In genomic region chr2:75580606-75581005, GRCh38 we compare ENCODE assay signal across 10 cellular contexts.
"Had no signal": no experiment of that assay in that cellular context is flagged by ENCODE, and none has a peak within 500 bp of the region (broad histone marks: within the 10 kb centered on the region; RNA-seq: fewer than 3 reads in every experiment).

No MANE protein-coding gene starts in this region.

- H3K9ac ChIP-seq: GM23248 had no signal

- DNase-seq: GM23248, GOT3, H7, H9, HCEC 1CT, HFFc6 had no signal

- H2AFZ ChIP-seq: GM23248, GM23338 had no signal

- FAIRE-seq: H1, H54 had no signal

- H3K36me3 ChIP-seq: HAP-1 had no signal

- H3K27ac ChIP-seq: GM23248 had no signal

- H3K4me3 ChIP-seq: GM23248, GM23338, HAP-1 had no signal

- H3K4me2 ChIP-seq: GM23338 had no signal

- H3K9me3 ChIP-seq: HAP-1 had no signal
